8 cellular contexts compared by ENCODE assay signal in genomic region chr5:140115186-140115500, GRCh38. TPM values are rescaled to one million over a fixed set of nuclear protein-coding genes. Genes with fewer than 3 reads are reported as not detected.
DNase-seq lines count a peak whose midpoint lies in the region; ATAC-seq and FAIRE-seq lines count a peak whose summit lies in the region.

No MANE protein-coding gene starts in this region.

- H3K27ac Mint-ChIP-seq in T-helper 1 cell treated with Interleukin-12 subunit alpha and Interleukin-12 subunit beta and Interleukin-4 antibody, amounts not matched to agents 30 μg/mL and 1 μg/mL, for 36 hours: peak overlapping the region; percentile 89
- H3K27ac Mint-ChIP-seq in activated T-helper 17 cell treated with anti-CD3 and anti-CD28 coated beads, Interleukin-2, amount 50 U/mL, for 72 hours: peak overlapping the region; percentile 84

- peak overlapping the region; percentile 92 for H3K4me3 Mint-ChIP-seq in T-helper 1 cell treated with Interleukin-12 subunit alpha and Interleukin-12 subunit beta and Interleukin-4 antibody, amounts not matched to agents 30 μg/mL and 1 μg/mL, for 36 hours
- H3K4me3 Mint-ChIP-seq in activated T-helper 17 cell treated with anti-CD3 and anti-CD28 coated beads, Interleukin-2, amount 50 U/mL, for 72 hours: peak overlapping the region; percentile 97

- peak; percentile 71 for FAIRE-seq in islet of Langerhans (lab: Jason Lieb, UNC)

- H3K27ac ChIP-seq in subcutaneous abdominal adipose tissue (ENCODE audit: low read depth, low read length): peak overlapping the region; percentile 81

- ATAC-seq in activated T-helper 17 cell treated with anti-CD3 and anti-CD28 coated beads, Interleukin-2, amount 50 U/mL, for 72 hours (replicated peaks): no peak

- no peak for DNase-seq in T-helper 1 cell
- no peak for DNase-seq in GM03348 (ENCODE audit: low spot score)
- no peak for DNase-seq in C1 segment of cervical spinal cord (lab: John Stamatoyannopoulos, UW)
- DNase-seq in NCI-H1930 (lab: John Stamatoyannopoulos, UW): no peak

- peaks cover 0 to 58% (median 55%) of the 10 kb centered on the region in 5 donors for H3K4me1 ChIP-seq in subcutaneous abdominal adipose tissue (ENCODE audit: control insufficient read depth in 5 of 5, insufficient read depth in 5 of 5, low read length in 5 of 5)

- H3K27me3 ChIP-seq in subcutaneous abdominal adipose tissue (ENCODE audit: control insufficient read depth in 5 of 5, insufficient read depth in 4 of 5, low read length in 5 of 5): no peaks in the 10 kb centered on the region

- peak overlapping the region; percentile 78 to 93 (median 88) for H3K4me3 ChIP-seq in subcutaneous abdominal adipose tissue (ENCODE audit: low read depth in 1 of 5, low read length in 5 of 5)

- H3K4me1 Mint-ChIP-seq in T-helper 1 cell treated with Interleukin-12 subunit alpha and Interleukin-12 subunit beta and Interleukin-4 antibody, amounts not matched to agents 30 μg/mL and 1 μg/mL, for 36 hours (ENCODE audit: low read depth): peaks cover 31% of the 10 kb centered on the region
- peaks cover 23% of the 10 kb centered on the region for H3K4me1 Mint-ChIP-seq in activated T-helper 17 cell treated with anti-CD3 and anti-CD28 coated beads, Interleukin-2, amount 50 U/mL, for 72 hours

- H3K36me3 Mint-ChIP-seq in T-helper 1 cell treated with Interleukin-12 subunit alpha and Interleukin-12 subunit beta and Interleukin-4 antibody, amounts not matched to agents 30 μg/mL and 1 μg/mL, for 36 hours (ENCODE audit: low read depth): peaks cover 9% of the 10 kb centered on the region
- H3K36me3 Mint-ChIP-seq in activated T-helper 17 cell treated with anti-CD3 and anti-CD28 coated beads, Interleukin-2, amount 50 U/mL, for 72 hours (ENCODE audit: low read depth): peaks cover 16% of the 10 kb centered on the region

- no peaks in the 10 kb centered on the region for H3K9me3 Mint-ChIP-seq in T-helper 1 cell treated with Interleukin-12 subunit alpha and Interleukin-12 subunit beta and Interleukin-4 antibody, amounts not matched to agents 30 μg/mL and 1 μg/mL, for 36 hours
- H3K9me3 Mint-ChIP-seq in activated T-helper 17 cell treated with anti-CD3 and anti-CD28 coated beads, Interleukin-2, amount 50 U/mL, for 72 hours: no peaks in the 10 kb centered on the region

- H3K9me3 ChIP-seq in subcutaneous abdominal adipose tissue (ENCODE audit: control insufficient read depth in 5 of 5, low read length in 5 of 5): no peaks in the 10 kb centered on the region

- peaks cover 29% of the 10 kb centered on the region for H3K27me3 Mint-ChIP-seq in T-helper 1 cell treated with Interleukin-12 subunit alpha and Interleukin-12 subunit beta and Interleukin-4 antibody, amounts not matched to agents 30 μg/mL and 1 μg/mL, for 36 hours (ENCODE audit: low read depth)
- no peaks in the 10 kb centered on the region for H3K27me3 Mint-ChIP-seq in activated T-helper 17 cell treated with anti-CD3 and anti-CD28 coated beads, Interleukin-2, amount 50 U/mL, for 72 hours

- no peaks in the 10 kb centered on the region for H3K36me3 ChIP-seq in subcutaneous abdominal adipose tissue (ENCODE audit: control insufficient read depth in 5 of 5, insufficient read depth in 5 of 5, low read length in 5 of 5)

- peak overlapping the region in 3 of 5 donors; percentile 57 to 88 (median 83) for H3K9ac ChIP-seq in subcutaneous abdominal adipose tissue (ENCODE audit: low read length in 5 of 5)

RNA-seq across cellular contexts. Expression of gene PURA, which starts 1.2 kb away (rescaled TPM):
- 10 to 100 TPM; 11.1 to 14.3 TPM for total RNA-seq in activated T-helper 17 cell treated with anti-CD3 and anti-CD28 coated beads, Interleukin-2, amount 50 U/mL, for 72 hours

RNA-seq across cellular contexts. Expression of gene IGIP, which starts 10.6 kb away (rescaled TPM):
- 1 to 10 TPM; 2.4 to 6.7 TPM for total RNA-seq in activated T-helper 17 cell treated with anti-CD3 and anti-CD28 coated beads, Interleukin-2, amount 50 U/mL, for 72 hours

RNA-seq across cellular contexts. Expression of gene CYSTM1, which starts 59.8 kb away (rescaled TPM):
- 10 to 100 TPM; 11.3 to 11.9 TPM for total RNA-seq in activated T-helper 17 cell treated with anti-CD3 and anti-CD28 coated beads, Interleukin-2, amount 50 U/mL, for 72 hours
